ENCODE assay signal across 3 cellular contexts in the genomic region with DNA sequence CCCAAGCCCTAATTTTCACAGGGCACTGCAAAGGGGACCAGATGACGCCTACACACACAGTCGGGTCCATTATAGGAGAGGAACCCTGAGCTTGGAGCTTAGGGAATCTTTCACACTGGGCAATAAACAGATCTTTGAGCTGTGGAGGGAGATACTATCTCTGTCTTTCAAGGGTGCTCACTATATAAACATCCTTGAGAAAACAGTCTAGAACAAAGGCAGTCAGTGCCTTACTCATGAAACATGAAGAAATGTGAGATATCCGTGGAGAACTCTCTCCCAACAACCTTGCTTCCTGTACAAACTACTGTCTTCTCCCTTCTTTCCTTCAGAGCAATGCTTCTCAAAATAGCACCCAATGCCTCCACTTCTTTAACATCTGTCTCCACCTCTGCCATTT.
TF ChIP-seq lines count a peak whose summit lies in the region.

No MANE protein-coding gene starts in this region.

TF ChIP-seq in SK-N-SH, 30 proteins besides CTCF, POLR2A, EP300 and RAD21 (continued from another document):
- TF ChIP-seq, protein P1, sequence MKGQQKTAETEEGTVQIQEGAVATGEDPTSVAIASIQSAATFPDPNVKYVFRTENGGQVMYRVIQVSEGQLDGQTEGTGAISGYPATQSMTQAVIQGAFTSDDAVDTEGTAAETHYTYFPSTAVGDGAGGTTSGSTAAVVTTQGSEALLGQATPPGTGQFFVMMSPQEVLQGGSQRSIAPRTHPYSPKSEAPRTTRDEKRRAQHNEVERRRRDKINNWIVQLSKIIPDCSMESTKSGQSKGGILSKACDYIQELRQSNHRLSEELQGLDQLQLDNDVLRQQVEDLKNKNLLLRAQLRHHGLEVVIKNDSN (IDR thresholded peaks at IDR 0.05; ENCODE audit: borderline replicate concordance, low read depth), result no peak
- TF ChIP-seq JUND (IDR thresholded peaks at IDR 0.05) (no peak), RXRA (IDR thresholded peaks at IDR 0.05; ENCODE audit: borderline replicate concordance, low read depth) (no peak), FOXM1 (IDR thresholded peaks at IDR 0.05; ENCODE audit: low read depth) (no peak), TCF12 (IDR thresholded peaks at IDR 0.05) (no peak), FOSL2 (IDR thresholded peaks at IDR 0.05; ENCODE audit: borderline replicate concordance, low read depth) (no peak), TAF1 (IDR thresholded peaks at IDR 0.05; ENCODE audit: borderline replicate concordance, low read depth, low read length) (no peak), RFX5 (IDR thresholded peaks at IDR 0.05; ENCODE audit: low read length) (no peak), YY1 (IDR thresholded peaks at IDR 0.05; ENCODE audit: low read depth) (no peak), CHD2 (IDR thresholded peaks at IDR 0.05; ENCODE audit: low read length, partially characterized antibody) (no peak)
- TF ChIP-seq, protein P2, sequence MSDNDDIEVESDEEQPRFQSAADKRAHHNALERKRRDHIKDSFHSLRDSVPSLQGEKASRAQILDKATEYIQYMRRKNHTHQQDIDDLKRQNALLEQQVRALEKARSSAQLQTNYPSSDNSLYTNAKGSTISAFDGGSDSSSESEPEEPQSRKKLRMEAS (IDR thresholded peaks at IDR 0.05; ENCODE audit: low read depth), result no peak
- TF ChIP-seq, protein P3, sequence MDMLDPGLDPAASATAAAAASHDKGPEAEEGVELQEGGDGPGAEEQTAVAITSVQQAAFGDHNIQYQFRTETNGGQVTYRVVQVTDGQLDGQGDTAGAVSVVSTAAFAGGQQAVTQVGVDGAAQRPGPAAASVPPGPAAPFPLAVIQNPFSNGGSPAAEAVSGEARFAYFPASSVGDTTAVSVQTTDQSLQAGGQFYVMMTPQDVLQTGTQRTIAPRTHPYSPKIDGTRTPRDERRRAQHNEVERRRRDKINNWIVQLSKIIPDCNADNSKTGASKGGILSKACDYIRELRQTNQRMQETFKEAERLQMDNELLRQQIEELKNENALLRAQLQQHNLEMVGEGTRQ (IDR thresholded peaks at IDR 0.05; ENCODE audit: borderline replicate concordance, low read depth, low read length), result no peak
- TF ChIP-seq, protein P4, sequence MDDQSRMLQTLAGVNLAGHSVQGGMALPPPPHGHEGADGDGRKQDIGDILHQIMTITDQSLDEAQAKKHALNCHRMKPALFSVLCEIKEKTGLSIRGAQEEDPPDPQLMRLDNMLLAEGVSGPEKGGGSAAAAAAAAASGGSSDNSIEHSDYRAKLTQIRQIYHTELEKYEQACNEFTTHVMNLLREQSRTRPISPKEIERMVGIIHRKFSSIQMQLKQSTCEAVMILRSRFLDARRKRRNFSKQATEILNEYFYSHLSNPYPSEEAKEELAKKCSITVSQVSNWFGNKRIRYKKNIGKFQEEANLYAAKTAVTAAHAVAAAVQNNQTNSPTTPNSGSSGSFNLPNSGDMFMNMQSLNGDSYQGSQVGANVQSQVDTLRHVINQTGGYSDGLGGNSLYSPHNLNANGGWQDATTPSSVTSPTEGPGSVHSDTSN (IDR thresholded peaks at IDR 0.05), result no peak

TF ChIP-seq in SK-N-SH treated with all-trans-retinoic acid at 6 μM for 48 hours, 23 proteins besides CTCF, POLR2A, EP300 and RAD21 (continued from another document):
- TF ChIP-seq, protein P5, sequence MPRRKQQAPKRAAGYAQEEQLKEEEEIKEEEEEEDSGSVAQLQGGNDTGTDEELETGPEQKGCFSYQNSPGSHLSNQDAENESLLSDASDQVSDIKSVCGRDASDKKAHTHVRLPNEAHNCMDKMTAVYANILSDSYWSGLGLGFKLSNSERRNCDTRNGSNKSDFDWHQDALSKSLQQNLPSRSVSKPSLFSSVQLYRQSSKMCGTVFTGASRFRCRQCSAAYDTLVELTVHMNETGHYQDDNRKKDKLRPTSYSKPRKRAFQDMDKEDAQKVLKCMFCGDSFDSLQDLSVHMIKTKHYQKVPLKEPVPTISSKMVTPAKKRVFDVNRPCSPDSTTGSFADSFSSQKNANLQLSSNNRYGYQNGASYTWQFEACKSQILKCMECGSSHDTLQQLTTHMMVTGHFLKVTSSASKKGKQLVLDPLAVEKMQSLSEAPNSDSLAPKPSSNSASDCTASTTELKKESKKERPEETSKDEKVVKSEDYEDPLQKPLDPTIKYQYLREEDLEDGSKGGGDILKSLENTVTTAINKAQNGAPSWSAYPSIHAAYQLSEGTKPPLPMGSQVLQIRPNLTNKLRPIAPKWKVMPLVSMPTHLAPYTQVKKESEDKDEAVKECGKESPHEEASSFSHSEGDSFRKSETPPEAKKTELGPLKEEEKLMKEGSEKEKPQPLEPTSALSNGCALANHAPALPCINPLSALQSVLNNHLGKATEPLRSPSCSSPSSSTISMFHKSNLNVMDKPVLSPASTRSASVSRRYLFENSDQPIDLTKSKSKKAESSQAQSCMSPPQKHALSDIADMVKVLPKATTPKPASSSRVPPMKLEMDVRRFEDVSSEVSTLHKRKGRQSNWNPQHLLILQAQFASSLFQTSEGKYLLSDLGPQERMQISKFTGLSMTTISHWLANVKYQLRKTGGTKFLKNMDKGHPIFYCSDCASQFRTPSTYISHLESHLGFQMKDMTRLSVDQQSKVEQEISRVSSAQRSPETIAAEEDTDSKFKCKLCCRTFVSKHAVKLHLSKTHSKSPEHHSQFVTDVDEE (CRISPR knock-in tag; IDR thresholded peaks at IDR 0.05), result no peak
- TF ChIP-seq ZNF70 (CRISPR knock-in tag; IDR thresholded peaks at IDR 0.05), result no peak
- no peak for TF ChIP-seq OSR1 (CRISPR knock-in tag; IDR thresholded peaks at IDR 0.05)
- TF ChIP-seq, protein P6, sequence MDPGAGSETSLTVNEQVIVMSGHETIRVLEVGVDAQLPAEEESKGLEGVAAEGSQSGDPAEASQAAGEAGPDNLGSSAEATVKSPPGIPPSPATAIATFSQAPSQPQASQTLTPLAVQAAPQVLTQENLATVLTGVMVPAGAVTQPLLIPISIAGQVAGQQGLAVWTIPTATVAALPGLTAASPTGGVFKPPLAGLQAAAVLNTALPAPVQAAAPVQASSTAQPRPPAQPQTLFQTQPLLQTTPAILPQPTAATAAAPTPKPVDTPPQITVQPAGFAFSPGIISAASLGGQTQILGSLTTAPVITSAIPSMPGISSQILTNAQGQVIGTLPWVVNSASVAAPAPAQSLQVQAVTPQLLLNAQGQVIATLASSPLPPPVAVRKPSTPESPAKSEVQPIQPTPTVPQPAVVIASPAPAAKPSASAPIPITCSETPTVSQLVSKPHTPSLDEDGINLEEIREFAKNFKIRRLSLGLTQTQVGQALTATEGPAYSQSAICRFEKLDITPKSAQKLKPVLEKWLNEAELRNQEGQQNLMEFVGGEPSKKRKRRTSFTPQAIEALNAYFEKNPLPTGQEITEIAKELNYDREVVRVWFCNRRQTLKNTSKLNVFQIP (CRISPR knock-in tag; IDR thresholded peaks at IDR 0.05; ENCODE audit: borderline replicate concordance, low read depth), result no peak
- no peak for TF ChIP-seq GLIS3 (CRISPR knock-in tag; IDR thresholded peaks at IDR 0.05)
- no peak for TF ChIP-seq ZFP30 (CRISPR knock-in tag; IDR thresholded peaks at IDR 0.05)
- no peak for TF ChIP-seq SNAI2 (CRISPR knock-in tag; IDR thresholded peaks at IDR 0.05)
- no peak for TF ChIP-seq PPARA (CRISPR knock-in tag; IDR thresholded peaks at IDR 0.05; ENCODE audit: borderline replicate concordance)
- TF ChIP-seq ISL1 (CRISPR knock-in tag; IDR thresholded peaks at IDR 0.05), result no peak
- TF ChIP-seq ARNTL (CRISPR knock-in tag; IDR thresholded peaks at IDR 0.05; ENCODE audit: borderline replicate concordance, low read depth), result no peak
- TF ChIP-seq ZC3H10 (CRISPR knock-in tag; IDR thresholded peaks at IDR 0.05), result no peak
- TF ChIP-seq TOX (CRISPR knock-in tag; IDR thresholded peaks at IDR 0.05; ENCODE audit: borderline replicate concordance), result no peak
- TF ChIP-seq, protein P7, sequence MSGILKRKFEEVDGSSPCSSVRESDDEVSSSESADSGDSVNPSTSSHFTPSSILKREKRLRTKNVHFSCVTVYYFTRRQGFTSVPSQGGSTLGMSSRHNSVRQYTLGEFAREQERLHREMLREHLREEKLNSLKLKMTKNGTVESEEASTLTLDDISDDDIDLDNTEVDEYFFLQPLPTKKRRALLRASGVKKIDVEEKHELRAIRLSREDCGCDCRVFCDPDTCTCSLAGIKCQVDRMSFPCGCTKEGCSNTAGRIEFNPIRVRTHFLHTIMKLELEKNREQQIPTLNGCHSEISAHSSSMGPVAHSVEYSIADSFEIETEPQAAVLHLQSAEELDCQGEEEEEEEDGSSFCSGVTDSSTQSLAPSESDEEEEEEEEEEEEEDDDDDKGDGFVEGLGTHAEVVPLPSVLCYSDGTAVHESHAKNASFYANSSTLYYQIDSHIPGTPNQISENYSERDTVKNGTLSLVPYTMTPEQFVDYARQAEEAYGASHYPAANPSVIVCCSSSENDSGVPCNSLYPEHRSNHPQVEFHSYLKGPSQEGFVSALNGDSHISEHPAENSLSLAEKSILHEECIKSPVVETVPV (CRISPR knock-in tag; IDR thresholded peaks at IDR 0.05), result no peak

TF ChIP-seq in WTC11, 78 proteins besides CTCF, POLR2A, EP300 and RAD21 (continued from another document):
- TF ChIP-seq, protein P8, sequence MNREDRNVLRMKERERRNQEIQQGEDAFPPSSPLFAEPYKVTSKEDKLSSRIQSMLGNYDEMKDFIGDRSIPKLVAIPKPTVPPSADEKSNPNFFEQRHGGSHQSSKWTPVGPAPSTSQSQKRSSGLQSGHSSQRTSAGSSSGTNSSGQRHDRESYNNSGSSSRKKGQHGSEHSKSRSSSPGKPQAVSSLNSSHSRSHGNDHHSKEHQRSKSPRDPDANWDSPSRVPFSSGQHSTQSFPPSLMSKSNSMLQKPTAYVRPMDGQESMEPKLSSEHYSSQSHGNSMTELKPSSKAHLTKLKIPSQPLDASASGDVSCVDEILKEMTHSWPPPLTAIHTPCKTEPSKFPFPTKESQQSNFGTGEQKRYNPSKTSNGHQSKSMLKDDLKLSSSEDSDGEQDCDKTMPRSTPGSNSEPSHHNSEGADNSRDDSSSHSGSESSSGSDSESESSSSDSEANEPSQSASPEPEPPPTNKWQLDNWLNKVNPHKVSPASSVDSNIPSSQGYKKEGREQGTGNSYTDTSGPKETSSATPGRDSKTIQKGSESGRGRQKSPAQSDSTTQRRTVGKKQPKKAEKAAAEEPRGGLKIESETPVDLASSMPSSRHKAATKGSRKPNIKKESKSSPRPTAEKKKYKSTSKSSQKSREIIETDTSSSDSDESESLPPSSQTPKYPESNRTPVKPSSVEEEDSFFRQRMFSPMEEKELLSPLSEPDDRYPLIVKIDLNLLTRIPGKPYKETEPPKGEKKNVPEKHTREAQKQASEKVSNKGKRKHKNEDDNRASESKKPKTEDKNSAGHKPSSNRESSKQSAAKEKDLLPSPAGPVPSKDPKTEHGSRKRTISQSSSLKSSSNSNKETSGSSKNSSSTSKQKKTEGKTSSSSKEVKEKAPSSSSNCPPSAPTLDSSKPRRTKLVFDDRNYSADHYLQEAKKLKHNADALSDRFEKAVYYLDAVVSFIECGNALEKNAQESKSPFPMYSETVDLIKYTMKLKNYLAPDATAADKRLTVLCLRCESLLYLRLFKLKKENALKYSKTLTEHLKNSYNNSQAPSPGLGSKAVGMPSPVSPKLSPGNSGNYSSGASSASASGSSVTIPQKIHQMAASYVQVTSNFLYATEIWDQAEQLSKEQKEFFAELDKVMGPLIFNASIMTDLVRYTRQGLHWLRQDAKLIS (CRISPR knock-in tag; IDR thresholded peaks at IDR 0.05; ENCODE audit: borderline replicate concordance), result no peak
- TF ChIP-seq NR3C1 (CRISPR knock-in tag; conservative IDR thresholded peaks at IDR 0.05; ENCODE audit: low read depth) (no peak), ZBTB21 (CRISPR knock-in tag; IDR thresholded peaks at IDR 0.05; ENCODE audit: borderline replicate concordance) (no peak), CREB1 (CRISPR knock-in tag; IDR thresholded peaks at IDR 0.05) (no peak)
- TF ChIP-seq, protein P9, sequence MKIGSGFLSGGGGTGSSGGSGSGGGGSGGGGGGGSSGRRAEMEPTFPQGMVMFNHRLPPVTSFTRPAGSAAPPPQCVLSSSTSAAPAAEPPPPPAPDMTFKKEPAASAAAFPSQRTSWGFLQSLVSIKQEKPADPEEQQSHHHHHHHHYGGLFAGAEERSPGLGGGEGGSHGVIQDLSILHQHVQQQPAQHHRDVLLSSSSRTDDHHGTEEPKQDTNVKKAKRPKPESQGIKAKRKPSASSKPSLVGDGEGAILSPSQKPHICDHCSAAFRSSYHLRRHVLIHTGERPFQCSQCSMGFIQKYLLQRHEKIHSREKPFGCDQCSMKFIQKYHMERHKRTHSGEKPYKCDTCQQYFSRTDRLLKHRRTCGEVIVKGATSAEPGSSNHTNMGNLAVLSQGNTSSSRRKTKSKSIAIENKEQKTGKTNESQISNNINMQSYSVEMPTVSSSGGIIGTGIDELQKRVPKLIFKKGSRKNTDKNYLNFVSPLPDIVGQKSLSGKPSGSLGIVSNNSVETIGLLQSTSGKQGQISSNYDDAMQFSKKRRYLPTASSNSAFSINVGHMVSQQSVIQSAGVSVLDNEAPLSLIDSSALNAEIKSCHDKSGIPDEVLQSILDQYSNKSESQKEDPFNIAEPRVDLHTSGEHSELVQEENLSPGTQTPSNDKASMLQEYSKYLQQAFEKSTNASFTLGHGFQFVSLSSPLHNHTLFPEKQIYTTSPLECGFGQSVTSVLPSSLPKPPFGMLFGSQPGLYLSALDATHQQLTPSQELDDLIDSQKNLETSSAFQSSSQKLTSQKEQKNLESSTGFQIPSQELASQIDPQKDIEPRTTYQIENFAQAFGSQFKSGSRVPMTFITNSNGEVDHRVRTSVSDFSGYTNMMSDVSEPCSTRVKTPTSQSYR (CRISPR knock-in tag; IDR thresholded peaks at IDR 0.05), result no peak
- TF ChIP-seq, protein P10, sequence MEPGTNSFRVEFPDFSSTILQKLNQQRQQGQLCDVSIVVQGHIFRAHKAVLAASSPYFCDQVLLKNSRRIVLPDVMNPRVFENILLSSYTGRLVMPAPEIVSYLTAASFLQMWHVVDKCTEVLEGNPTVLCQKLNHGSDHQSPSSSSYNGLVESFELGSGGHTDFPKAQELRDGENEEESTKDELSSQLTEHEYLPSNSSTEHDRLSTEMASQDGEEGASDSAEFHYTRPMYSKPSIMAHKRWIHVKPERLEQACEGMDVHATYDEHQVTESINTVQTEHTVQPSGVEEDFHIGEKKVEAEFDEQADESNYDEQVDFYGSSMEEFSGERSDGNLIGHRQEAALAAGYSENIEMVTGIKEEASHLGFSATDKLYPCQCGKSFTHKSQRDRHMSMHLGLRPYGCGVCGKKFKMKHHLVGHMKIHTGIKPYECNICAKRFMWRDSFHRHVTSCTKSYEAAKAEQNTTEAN (CRISPR knock-in tag; IDR thresholded peaks at IDR 0.05), result no peak
